1 cellular context compared by ENCODE assay signal in genomic region chr1:226001852-226002666, GRCh38.
A peak's percentile ranks its signal among the peaks of the same experiment; 100 is the strongest.
TF ChIP-seq lines count a peak whose summit lies in the region.

No MANE protein-coding gene starts in this region.

TF ChIP-seq in K562, 482 proteins besides CTCF, POLR2A, EP300 and RAD21 (continued from another document and continues in another):
- TF ChIP-seq RREB1 (CRISPR knock-in tag; IDR thresholded peaks at IDR 0.05) (peak; percentile 42; the same call in 1 of the 2 replicates), CEBPZ (IDR thresholded peaks at IDR 0.05; ENCODE audit: borderline replicate concordance, low read depth, low read length) (no peak), E2F6 (IDR thresholded peaks at IDR 0.05; ENCODE audit: borderline replicate concordance in 1 of 2, extremely low read depth in 1 of 2, insufficient read depth in 1 of 2, insufficient read length in 1 of 2, low read depth in 1 of 2, low read length in 1 of 2, poor library complexity in 1 of 2, severe bottlenecking in 1 of 2) (peak; percentile 49 to 74), TEAD1 (CRISPR knock-in tag; IDR thresholded peaks at IDR 0.05) (0 out of 4 replicates have a peak, but pooled peaks of 1 of the 2 experiments have one; percentile 11), ZBTB26 (CRISPR knock-in tag; IDR thresholded peaks at IDR 0.05) (no peak), SNRNP70 (optimal IDR thresholded peaks at IDR 0.05; ENCODE audit: low read depth, low read length) (no peak), ZNF644 (tag; IDR thresholded peaks at IDR 0.05; ENCODE audit: low read depth) (no peak), CGGBP1 (CRISPR knock-in tag; IDR thresholded peaks at IDR 0.05) (no peak), SMC3 (conservative IDR thresholded peaks at IDR 0.05; ENCODE audit: insufficient read depth, low read depth, low read length) (no peak), FUS (optimal IDR thresholded peaks at IDR 0.05; ENCODE audit: low read depth, low read length) (no peak), CCNT2 (IDR thresholded peaks at IDR 0.05; ENCODE audit: borderline replicate concordance, extremely low read depth, insufficient read length, low read depth, low read length) (no peak), NUFIP1 (IDR thresholded peaks at IDR 0.05; ENCODE audit: partially characterized antibody) (no peak), THRAP3 (IDR thresholded peaks at IDR 0.05; ENCODE audit: borderline replicate concordance) (no peak), RBM14 (IDR thresholded peaks at IDR 0.05; ENCODE audit: borderline replicate concordance, insufficient read depth, low read depth, low read length) (no peak), ZBTB5 (IDR thresholded peaks at IDR 0.05) (no peak), ZBTB43 (CRISPR knock-in tag; IDR thresholded peaks at IDR 0.05) (peak; percentile 61; the same call in 1 of the 2 replicates), MCM5 (IDR thresholded peaks at IDR 0.05; ENCODE audit: low read depth) (no peak), E2F3 (CRISPR knock-in tag; IDR thresholded peaks at IDR 0.05) (no peak), CBX2 (IDR thresholded peaks at IDR 0.05; ENCODE audit: insufficient read depth, low read length, poor library complexity, severe bottlenecking) (no peak), DNMT1 (IDR thresholded peaks at IDR 0.05) (no peak), HIVEP1 (CRISPR knock-in tag; IDR thresholded peaks at IDR 0.05) (no peak), HES1 (IDR thresholded peaks at IDR 0.05; ENCODE audit: low read depth) (peak; percentile 20; the same call in 1 of the 2 replicates), XRCC5 (IDR thresholded peaks at IDR 0.05; ENCODE audit: low read depth, low read length) (no peak), ZBTB2 (IDR thresholded peaks at IDR 0.05) (no peak), U2AF1 (optimal IDR thresholded peaks at IDR 0.05; ENCODE audit: low read depth, low read length) (no peak), DEAF1 (CRISPR knock-in tag; IDR thresholded peaks at IDR 0.05) (no peak), SMARCA5 (IDR thresholded peaks at IDR 0.05) (peak; percentile 76; the same call in 1 of the 2 replicates), MBD1 (CRISPR knock-in tag; IDR thresholded peaks at IDR 0.05) (no peak), POLR3A (IDR thresholded peaks at IDR 0.05; ENCODE audit: borderline replicate concordance, extremely low read depth, insufficient read depth, insufficient read length) (no peak), ZNF280B (CRISPR knock-in tag; IDR thresholded peaks at IDR 0.05) (no peak)
